ENCODE assay signal across 29 cellular contexts in the genomic region with DNA sequence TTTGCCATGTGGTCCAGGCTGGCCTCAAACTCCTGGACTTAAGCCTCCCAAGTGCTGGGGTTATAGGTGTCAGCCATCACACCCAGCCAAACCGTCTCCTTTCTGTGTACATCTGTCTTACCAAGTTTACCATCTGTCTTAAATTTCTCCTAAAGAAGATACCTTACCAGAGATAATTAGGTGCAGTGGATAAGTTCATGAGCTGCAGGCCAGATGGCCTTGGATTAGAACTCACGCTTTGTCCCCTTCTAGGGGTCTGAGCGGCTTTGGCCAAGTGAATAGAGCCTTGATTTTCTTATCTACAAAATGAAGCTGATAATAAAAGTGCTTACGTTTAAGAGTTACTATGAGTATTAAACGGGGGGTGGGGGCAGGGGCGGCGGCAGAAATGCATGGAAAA.
"Had no signal": no experiment of that assay in that cellular context is flagged by ENCODE, and none has a peak within 500 bp of the region (broad histone marks: within the 10 kb centered on the region; RNA-seq: fewer than 3 reads in every experiment).

No MANE protein-coding gene starts in this region.

- ATAC-seq: activated CD4-positive, alpha-beta T cell treated with anti-CD3 and anti-CD28 coated beads for 36 hours; activated CD8-positive, alpha-beta memory T cell treated with anti-CD3 and anti-CD28 coated beads, Interleukin-2, amount 10 ng/mL, durations not matched to agents 7 days and 5 days; activated CD8-positive, alpha-beta T cell treated with anti-CD3 and anti-CD28 coated beads, Interleukin-2, amount 10 ng/mL, durations not matched to agents 7 days and 5 days; activated naive CD4-positive, alpha-beta T cell treated with anti-CD3 and anti-CD28 coated beads, Interleukin-2, amount 50 U/mL, for 72 hours; activated T-cell treated with anti-CD3 and anti-CD28 coated beads, Interleukin-2, amount 50 U/mL, for 72 hours; esophagus mucosa had no signal

- H3K4me3 ChIP-seq: ascending aorta, breast epithelium, cardiac muscle cell, colonic mucosa, dorsolateral prefrontal cortex had no signal

- DNase-seq: activated CD4-positive, alpha-beta memory T cell treated with anti-CD3 and anti-CD28 coated beads for 36 hours; activated CD4-positive, alpha-beta T cell treated with anti-CD3 and anti-CD28 coated beads for 36 hours; activated CD4-positive, alpha-beta T cell treated with anti-CD3 and anti-CD28 coated beads, Interleukin-2, amount 10 ng/mL, durations not matched to agents 24 days and 14 days; activated CD4-positive, CD25-positive, alpha-beta regulatory T cell; activated CD4-positive, CD25-positive, alpha-beta regulatory T cell treated with anti-CD3 and anti-CD28 coated beads, Interleukin-2, amount 50 U/mL, for 72 hours; activated CD8-positive, alpha-beta memory T cell treated with anti-CD3 and anti-CD28 coated beads, Interleukin-2, amount 10 ng/mL, durations not matched to agents 7 days and 5 days; activated CD8-positive, alpha-beta memory T cell treated with anti-CD3 and anti-CD28 coated beads, Interleukin-2, amount 50 U/mL, for 4 hours; activated CD8-positive, alpha-beta T cell treated with anti-CD3 and anti-CD28 coated beads, Interleukin-2, amount 10 ng/mL, durations not matched to agents 7 days and 5 days; activated gamma-delta T cell; activated naive CD4-positive, alpha-beta T cell; activated naive CD4-positive, alpha-beta T cell treated with anti-CD3 and anti-CD28 coated beads, Interleukin-2, amount 10 ng/mL, durations not matched to agents 7 days and 5 days; activated naive CD8-positive, alpha-beta T cell treated with anti-CD3 and anti-CD28 coated beads, Interleukin-2, amount 10 ng/mL, durations not matched to agents 7 days and 5 days; activated T-cell treated with anti-CD3 and anti-CD28 coated beads, Interleukin-2, amount 50 U/mL, for 24 hours; activated T-cell treated with anti-CD3 and anti-CD28 coated beads, Interleukin-2, amount 50 U/mL, for 72 hours; central memory CD4-positive, alpha-beta T cell; cerebellar nuclear complex; colonic mucosa; dorsolateral prefrontal cortex; effector memory CD4-positive, alpha-beta T cell; endodermal cell; foreskin fibroblast; head of caudate nucleus; hippocampal formation; T1000 had no signal

- H3K27ac ChIP-seq: ascending aorta, breast epithelium, cardiac muscle cell, colonic mucosa, dorsolateral prefrontal cortex had no signal
